In the genomic region with DNA sequence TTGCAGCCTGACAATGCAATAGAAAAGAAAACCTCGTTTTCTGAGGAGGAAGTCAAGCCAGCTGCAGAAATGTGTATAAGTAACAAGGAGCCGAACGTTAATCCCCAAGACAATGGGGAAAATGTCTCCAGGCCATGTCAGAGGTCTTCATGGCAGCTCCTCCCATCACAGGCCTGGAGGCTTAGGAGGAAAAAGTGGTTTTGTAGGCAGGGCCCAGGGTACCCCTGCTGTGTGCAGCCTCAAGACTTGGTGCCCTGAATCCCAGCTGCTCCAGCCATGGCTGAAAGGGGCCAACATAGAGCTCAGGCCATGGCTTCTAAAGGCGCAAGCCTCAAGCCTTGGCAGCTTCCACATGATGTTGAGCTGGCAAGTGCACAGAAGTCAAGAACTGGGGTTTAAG, we compare ENCODE assay signal across 2 cellular contexts.
TF ChIP-seq lines count a peak whose summit lies in the region.

No MANE protein-coding gene starts in this region.

TF ChIP-seq in A549, 52 proteins besides CTCF, POLR2A, EP300 and RAD21 (continued from another document):
- TF ChIP-seq, protein P1, sequence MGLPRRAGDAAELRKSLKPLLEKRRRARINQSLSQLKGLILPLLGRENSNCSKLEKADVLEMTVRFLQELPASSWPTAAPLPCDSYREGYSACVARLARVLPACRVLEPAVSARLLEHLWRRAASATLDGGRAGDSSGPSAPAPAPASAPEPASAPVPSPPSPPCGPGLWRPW (IDR thresholded peaks at IDR 0.05), result no peak
TF ChIP-seq in A549: peak in this region for 1.

TF ChIP-seq in K562, 482 proteins besides CTCF, POLR2A, EP300 and RAD21:
- TF ChIP-seq RERE (CRISPR knock-in tag; IDR thresholded peaks at IDR 0.05; ENCODE audit: borderline replicate concordance) (no peak), ZFP36 (IDR thresholded peaks at IDR 0.05; ENCODE audit: low read depth, low read length, partially characterized antibody) (peak; percentile 63)
